8 cellular contexts compared by ENCODE assay signal in genomic region chr13:67224148-67224846, GRCh38. TPM values are rescaled to one million over a fixed set of nuclear protein-coding genes. Genes with fewer than 3 reads are reported as not detected.
A peak's percentile ranks its signal among the peaks of the same experiment; 100 is the strongest.
DNase-seq lines count a peak whose midpoint lies in the region; ATAC-seq and TF ChIP-seq lines count a peak whose summit lies in the region.

No MANE protein-coding gene starts in this region.

- H3K27ac Mint-ChIP-seq in activated CD4-positive, alpha-beta T cell treated with anti-CD3 and anti-CD28 coated beads, Interleukin-2, amount 10 ng/mL, durations not matched to agents 7 days and 5 days, result no peak overlapping the region
- H3K27ac Mint-ChIP-seq in endothelial cell (ENCODE audit: unreplicated experiment), result no peak overlapping the region
- H3K27ac Mint-ChIP-seq in stimulated activated naive CD8-positive, alpha-beta T cell treated with anti-CD3 and anti-CD28 coated beads, Interleukin-15, Interleukin-2, amounts not matched to agents 100 ng/mL and 50 ng/mL, for 24 hours, result no peak overlapping the region

- peaks cover 13% of the 10 kb centered on the region for H3K27me3 Mint-ChIP-seq in activated CD4-positive, alpha-beta T cell treated with anti-CD3 and anti-CD28 coated beads, Interleukin-2, amount 10 ng/mL, durations not matched to agents 7 days and 5 days
- no peaks in the 10 kb centered on the region for H3K27me3 Mint-ChIP-seq in endothelial cell (ENCODE audit: unreplicated experiment)
- peaks cover 10% of the 10 kb centered on the region for H3K27me3 Mint-ChIP-seq in stimulated activated naive CD8-positive, alpha-beta T cell treated with anti-CD3 and anti-CD28 coated beads, Interleukin-15, Interleukin-2, amounts not matched to agents 100 ng/mL and 50 ng/mL, for 24 hours

- H3K27me3 ChIP-seq in ACC112 (ENCODE audit: insufficient read depth, low read length), result no peaks in the 10 kb centered on the region

- peak; percentile 92 for ATAC-seq in GM18511 (IDR thresholded peaks at IDR 0.05; ENCODE audit: unreplicated experiment)
- ATAC-seq in HG03175 (IDR thresholded peaks at IDR 0.05; ENCODE audit: unreplicated experiment), result peak; percentile 79

- CTCF ChIA-PET in activated CD4-positive, alpha-beta T cell treated with anti-CD3 and anti-CD28 coated beads, Interleukin-2, amount 10 ng/mL, durations not matched to agents 7 days and 5 days (lab: Charles Lee), result interaction anchor here (0.6 to 0.7 kb wide), 2 partner anchors 17 to 51 kb away, joined by 4 read pairs; no protein-coding TSS in a partner anchor

- POLR2A ChIA-PET in activated CD4-positive, alpha-beta T cell treated with anti-CD3 and anti-CD28 coated beads, Interleukin-2, amount 10 ng/mL, durations not matched to agents 7 days and 5 days (lab: Charles Lee), result no interaction called here

- no peak overlapping the region for H3K4me3 Mint-ChIP-seq in activated CD4-positive, alpha-beta T cell treated with anti-CD3 and anti-CD28 coated beads, Interleukin-2, amount 10 ng/mL, durations not matched to agents 7 days and 5 days
- H3K4me3 Mint-ChIP-seq in endothelial cell (ENCODE audit: unreplicated experiment), result no peak overlapping the region
- peak overlapping the region; percentile 47 for H3K4me3 Mint-ChIP-seq in stimulated activated naive CD8-positive, alpha-beta T cell treated with anti-CD3 and anti-CD28 coated beads, Interleukin-15, Interleukin-2, amounts not matched to agents 100 ng/mL and 50 ng/mL, for 24 hours

- peak overlapping the region; percentile 66 for H3K4me3 ChIP-seq in ACC112 (ENCODE audit: low read depth, low read length)

- H3K36me3 Mint-ChIP-seq in activated CD4-positive, alpha-beta T cell treated with anti-CD3 and anti-CD28 coated beads, Interleukin-2, amount 10 ng/mL, durations not matched to agents 7 days and 5 days (ENCODE audit: low read depth), result no peaks in the 10 kb centered on the region
- H3K36me3 Mint-ChIP-seq in endothelial cell (ENCODE audit: low read depth, unreplicated experiment), result no peaks in the 10 kb centered on the region
- H3K36me3 Mint-ChIP-seq in stimulated activated naive CD8-positive, alpha-beta T cell treated with anti-CD3 and anti-CD28 coated beads, Interleukin-15, Interleukin-2, amounts not matched to agents 100 ng/mL and 50 ng/mL, for 24 hours (ENCODE audit: low read depth), result no peaks in the 10 kb centered on the region

- H3K4me1 Mint-ChIP-seq in activated CD4-positive, alpha-beta T cell treated with anti-CD3 and anti-CD28 coated beads, Interleukin-2, amount 10 ng/mL, durations not matched to agents 7 days and 5 days, result peaks cover 3% of the 10 kb centered on the region
- H3K4me1 Mint-ChIP-seq in endothelial cell (ENCODE audit: unreplicated experiment), result no peaks in the 10 kb centered on the region
- peaks cover 18% of the 10 kb centered on the region for H3K4me1 Mint-ChIP-seq in stimulated activated naive CD8-positive, alpha-beta T cell treated with anti-CD3 and anti-CD28 coated beads, Interleukin-15, Interleukin-2, amounts not matched to agents 100 ng/mL and 50 ng/mL, for 24 hours (ENCODE audit: low read depth)

- TF ChIP-seq CTCF in endothelial cell (IDR thresholded peaks at IDR 0.05; ENCODE audit: unreplicated experiment), result peak; percentile 38

- H2AFZ ChIP-seq in ACC112 (ENCODE audit: low read length, unreplicated experiment), result no peak overlapping the region

- H3K9me3 Mint-ChIP-seq in activated CD4-positive, alpha-beta T cell treated with anti-CD3 and anti-CD28 coated beads, Interleukin-2, amount 10 ng/mL, durations not matched to agents 7 days and 5 days, result no peaks in the 10 kb centered on the region
- no peaks in the 10 kb centered on the region for H3K9me3 Mint-ChIP-seq in endothelial cell (ENCODE audit: unreplicated experiment)
- H3K9me3 Mint-ChIP-seq in stimulated activated naive CD8-positive, alpha-beta T cell treated with anti-CD3 and anti-CD28 coated beads, Interleukin-15, Interleukin-2, amounts not matched to agents 100 ng/mL and 50 ng/mL, for 24 hours, result no peaks in the 10 kb centered on the region

- no peaks in the 10 kb centered on the region for H3K36me3 ChIP-seq in ACC112 (ENCODE audit: insufficient read depth, low read length)

- peak overlapping the region; percentile 67 for H3K27ac ChIP-seq in ACC112 (ENCODE audit: low read depth, low read length)

- DNase-seq in NCI-H446 (lab: John Stamatoyannopoulos, UW) (peak; percentile 3 to 59), endothelial cell (ENCODE audit: low spot score) (peak; percentile 64), mesenteric fat pad (ENCODE audit: low spot score) (peak; percentile 91)
- peak; percentile 55 for DNase-seq in activated CD4-positive, alpha-beta T cell treated with anti-CD3 and anti-CD28 coated beads, Interleukin-2, amount 10 ng/mL, durations not matched to agents 7 days and 5 days

- peaks cover 24% of the 10 kb centered on the region for H3K79me2 ChIP-seq in ACC112 (ENCODE audit: control insufficient read depth, insufficient read depth, low read length, unreplicated experiment)

- H3K4me1 ChIP-seq in ACC112 (ENCODE audit: control insufficient read depth, insufficient read depth, low read length, unreplicated experiment), result peaks cover 39% of the 10 kb centered on the region

RNA-seq across cellular contexts. Expression of gene PCDH9, which starts 5.8 kb away (rescaled TPM):
- under 1 TPM; 0.25 to 0.30 TPM for total RNA-seq in activated CD4-positive, alpha-beta T cell treated with anti-CD3 and anti-CD28 coated beads, Interleukin-2, amount 10 ng/mL, durations not matched to agents 7 days and 5 days
- total RNA-seq in endothelial cell (ENCODE audit: unreplicated experiment), result 1.9 TPM
- 4.2 TPM for total RNA-seq in mesenteric fat pad

Comparison
In these comparisons a context has a peak if more than half of its experiments do, and no peak if none do; other contexts are left out.
1. Peak in every context shown above with its lines: DNase-seq, ATAC-seq, H3K4me3 ChIP-seq and H3K27ac ChIP-seq.
2. DNase-seq: peak in every context shown above with its lines; median percentile 91 in mesenteric fat pad; 64 in endothelial cell; 55 in activated CD4-positive, alpha-beta T cell treated with anti-CD3 and anti-CD28 coated beads, Interleukin-2, amount 10 ng/mL, durations not matched to agents 7 days and 5 days; 31 in NCI-H446.